20 cellular contexts compared by ENCODE assay signal in the genomic region with DNA sequence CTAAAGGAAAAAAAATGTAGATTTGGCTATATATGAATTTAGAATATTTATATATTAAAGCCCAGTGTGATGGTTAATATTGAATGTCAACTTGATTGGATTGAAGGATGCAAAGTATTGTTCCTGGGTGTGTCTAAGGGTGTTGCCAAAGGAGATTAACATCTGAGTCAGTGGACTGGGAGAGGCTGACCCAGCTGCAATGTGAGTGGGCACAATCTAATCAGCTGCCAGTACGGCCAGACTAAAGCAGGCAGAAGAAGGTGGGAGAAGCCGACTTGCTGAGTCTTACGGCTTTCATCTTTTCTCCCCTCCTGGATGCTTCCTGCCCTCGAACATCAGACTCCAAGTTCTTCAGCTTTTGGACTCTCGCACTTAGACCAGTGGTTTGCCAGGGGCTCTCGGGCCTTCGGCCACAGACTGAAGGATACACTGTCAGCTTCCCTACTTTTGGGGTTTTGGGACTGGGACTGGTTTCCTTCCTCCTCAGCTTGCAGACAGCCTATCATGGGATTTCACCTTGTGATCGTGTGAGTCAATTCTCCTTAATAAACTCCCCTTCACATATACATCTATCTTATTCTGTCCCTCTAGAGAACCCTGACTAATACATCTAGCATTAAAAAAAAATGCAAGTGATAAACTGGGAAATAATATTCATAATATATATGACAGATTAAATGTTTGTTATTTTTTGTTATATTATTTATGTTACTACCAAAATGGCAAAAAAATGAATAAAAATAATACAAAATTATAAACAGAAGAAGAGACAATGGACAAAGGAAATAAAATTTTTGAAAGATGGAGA.
"Had no signal": no experiment of that assay in that cellular context is flagged by ENCODE, and none has a peak within 500 bp of the region (broad histone marks: within the 10 kb centered on the region; RNA-seq: fewer than 3 reads in every experiment).

No MANE protein-coding gene starts in this region.

- H3K4me3 ChIP-seq: body of pancreas, colonic mucosa, skin epidermis, stomach had no signal

- H3K36me3 Mint-ChIP-seq: activated CD8-positive, alpha-beta memory T cell treated with anti-CD3 and anti-CD28 coated beads, Interleukin-2, amount 10 ng/mL, durations not matched to agents 7 days and 5 days; activated naive CD8-positive, alpha-beta T cell treated with anti-CD3 and anti-CD28 coated beads for 36 hours; natural killer cell had no signal

- H3K27me3 Mint-ChIP-seq: activated CD8-positive, alpha-beta memory T cell treated with anti-CD3 and anti-CD28 coated beads, Interleukin-2, amount 10 ng/mL, durations not matched to agents 7 days and 5 days had no signal

- H3K9me3 ChIP-seq: body of pancreas, colonic mucosa, stomach had no signal

- H3K4me3 Mint-ChIP-seq: activated CD4-positive, alpha-beta memory T cell treated with anti-CD3 and anti-CD28 coated beads, Interleukin-2, amount 10 ng/mL, durations not matched to agents 7 days and 5 days; activated CD8-positive, alpha-beta memory T cell treated with anti-CD3 and anti-CD28 coated beads, Interleukin-2, amount 10 ng/mL, durations not matched to agents 7 days and 5 days; activated naive CD8-positive, alpha-beta T cell treated with anti-CD3 and anti-CD28 coated beads for 36 hours; endodermal cell; natural killer cell had no signal

- DNase-seq: activated CD4-positive, alpha-beta memory T cell treated with anti-CD3 and anti-CD28 coated beads, Interleukin-2, amount 10 ng/mL, durations not matched to agents 7 days and 5 days; activated CD4-positive, alpha-beta T cell treated with anti-CD3 and anti-CD28 coated beads for 4 hours; activated CD8-positive, alpha-beta memory T cell treated with anti-CD3 and anti-CD28 coated beads, Interleukin-2, amount 10 ng/mL, durations not matched to agents 7 days and 5 days; activated naive CD4-positive, alpha-beta T cell; activated naive CD8-positive, alpha-beta T cell treated with anti-CD3 and anti-CD28 coated beads for 36 hours; amygdala; central memory CD4-positive, alpha-beta T cell; colonic mucosa; endodermal cell; mesendoderm; natural killer cell; posterior cingulate gyrus; retina; stimulated activated CD4-positive, alpha-beta T cell treated with anti-CD3 and anti-CD28 coated beads, Interleukin-15, amount 100 ng/mL, for 24 hours; stimulated activated CD4-positive, alpha-beta T cell treated with anti-CD3 and anti-CD28 coated beads, Interleukin-2, amount 100 ng/mL, for 48 hours; stomach; SW 1271; T-helper 2 cell had no signal

- H3K36me3 ChIP-seq: colonic mucosa, stomach had no signal

- H3K4me1 Mint-ChIP-seq: activated CD4-positive, alpha-beta memory T cell treated with anti-CD3 and anti-CD28 coated beads, Interleukin-2, amount 10 ng/mL, durations not matched to agents 7 days and 5 days; endodermal cell had no signal

- H3K4me1 ChIP-seq: body of pancreas, colonic mucosa, stomach had no signal

- H3K27ac ChIP-seq: body of pancreas, colonic mucosa, skin epidermis, stomach had no signal

- ATAC-seq: activated CD8-positive, alpha-beta memory T cell treated with anti-CD3 and anti-CD28 coated beads, Interleukin-2, amount 10 ng/mL, durations not matched to agents 7 days and 5 days; body of pancreas; natural killer cell had no signal

- H3K9me3 Mint-ChIP-seq: activated naive CD8-positive, alpha-beta T cell treated with anti-CD3 and anti-CD28 coated beads for 36 hours; endodermal cell; natural killer cell had no signal

- H3K27me3 ChIP-seq: body of pancreas, colonic mucosa, stomach had no signal

- H3K27ac Mint-ChIP-seq: activated CD4-positive, alpha-beta memory T cell treated with anti-CD3 and anti-CD28 coated beads, Interleukin-2, amount 10 ng/mL, durations not matched to agents 7 days and 5 days; activated CD8-positive, alpha-beta memory T cell treated with anti-CD3 and anti-CD28 coated beads, Interleukin-2, amount 10 ng/mL, durations not matched to agents 7 days and 5 days; activated naive CD8-positive, alpha-beta T cell treated with anti-CD3 and anti-CD28 coated beads for 36 hours; endodermal cell; natural killer cell had no signal
